1 cellular context compared by ENCODE assay signal in the genomic region with DNA sequence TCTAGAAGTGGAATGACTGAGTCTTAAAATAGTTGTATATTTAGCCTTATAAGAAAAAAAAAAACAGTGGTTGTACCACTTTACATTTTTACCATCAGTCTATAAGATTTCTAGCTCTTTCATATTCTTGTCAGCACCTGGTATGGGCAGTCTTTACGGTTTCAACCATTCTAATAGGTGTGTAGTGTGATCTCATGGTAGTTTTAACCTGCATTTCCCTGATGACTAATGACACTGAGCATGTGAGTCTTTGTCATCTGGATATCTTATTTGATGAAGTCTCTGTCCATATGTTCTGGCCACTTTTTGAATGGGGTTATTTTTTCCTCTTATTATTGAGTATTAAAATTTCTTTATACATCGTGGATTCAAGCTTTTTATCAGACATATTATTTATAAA.
TF ChIP-seq lines count a peak whose summit lies in the region.

No MANE protein-coding gene starts in this region.

TF ChIP-seq in SK-N-SH, 30 proteins besides CTCF, POLR2A, EP300 and RAD21 (continued from another document):
- TF ChIP-seq, protein P1, sequence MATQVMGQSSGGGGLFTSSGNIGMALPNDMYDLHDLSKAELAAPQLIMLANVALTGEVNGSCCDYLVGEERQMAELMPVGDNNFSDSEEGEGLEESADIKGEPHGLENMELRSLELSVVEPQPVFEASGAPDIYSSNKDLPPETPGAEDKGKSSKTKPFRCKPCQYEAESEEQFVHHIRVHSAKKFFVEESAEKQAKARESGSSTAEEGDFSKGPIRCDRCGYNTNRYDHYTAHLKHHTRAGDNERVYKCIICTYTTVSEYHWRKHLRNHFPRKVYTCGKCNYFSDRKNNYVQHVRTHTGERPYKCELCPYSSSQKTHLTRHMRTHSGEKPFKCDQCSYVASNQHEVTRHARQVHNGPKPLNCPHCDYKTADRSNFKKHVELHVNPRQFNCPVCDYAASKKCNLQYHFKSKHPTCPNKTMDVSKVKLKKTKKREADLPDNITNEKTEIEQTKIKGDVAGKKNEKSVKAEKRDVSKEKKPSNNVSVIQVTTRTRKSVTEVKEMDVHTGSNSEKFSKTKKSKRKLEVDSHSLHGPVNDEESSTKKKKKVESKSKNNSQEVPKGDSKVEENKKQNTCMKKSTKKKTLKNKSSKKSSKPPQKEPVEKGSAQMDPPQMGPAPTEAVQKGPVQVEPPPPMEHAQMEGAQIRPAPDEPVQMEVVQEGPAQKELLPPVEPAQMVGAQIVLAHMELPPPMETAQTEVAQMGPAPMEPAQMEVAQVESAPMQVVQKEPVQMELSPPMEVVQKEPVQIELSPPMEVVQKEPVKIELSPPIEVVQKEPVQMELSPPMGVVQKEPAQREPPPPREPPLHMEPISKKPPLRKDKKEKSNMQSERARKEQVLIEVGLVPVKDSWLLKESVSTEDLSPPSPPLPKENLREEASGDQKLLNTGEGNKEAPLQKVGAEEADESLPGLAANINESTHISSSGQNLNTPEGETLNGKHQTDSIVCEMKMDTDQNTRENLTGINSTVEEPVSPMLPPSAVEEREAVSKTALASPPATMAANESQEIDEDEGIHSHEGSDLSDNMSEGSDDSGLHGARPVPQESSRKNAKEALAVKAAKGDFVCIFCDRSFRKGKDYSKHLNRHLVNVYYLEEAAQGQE (IDR thresholded peaks at IDR 0.05; ENCODE audit: low read depth, low read length): no peak
- TF ChIP-seq GATA2 (CRISPR knock-in tag; IDR thresholded peaks at IDR 0.05): no peak
